In genomic region chr11:5204787-5205186, GRCh38 we compare ENCODE assay signal across 8 cellular contexts. TPM values are rescaled to one million over a fixed set of nuclear protein-coding genes. Genes with fewer than 3 reads are reported as not detected.
DNase-seq lines count a peak whose midpoint lies in the region; ATAC-seq and TF ChIP-seq lines count a peak whose summit lies in the region.

No MANE protein-coding gene starts in this region.

- no peak overlapping the region for H3K27ac Mint-ChIP-seq in glutamatergic neuron (ENCODE audit: unreplicated experiment)

- TF ChIP-seq POLR2A in uterus (IDR thresholded peaks at IDR 0.05) (no peak), esophagus squamous epithelium (IDR thresholded peaks at IDR 0.05) (no peak)

- no peaks in the 10 kb centered on the region for H3K27me3 Mint-ChIP-seq in glutamatergic neuron (ENCODE audit: unreplicated experiment)

- H3K27me3 ChIP-seq in cardiac muscle cell (no peaks in the 10 kb centered on the region), right cardiac atrium (ENCODE audit: control insufficient read depth, insufficient read depth) (no peaks in the 10 kb centered on the region), SJCRH30 (no peaks in the 10 kb centered on the region; the same call in 1 of the 2 replicates), uterus (no peaks in the 10 kb centered on the region), esophagus squamous epithelium (no peaks in the 10 kb centered on the region)

- ATAC-seq in right cardiac atrium (no peak), HG02981 (IDR thresholded peaks at IDR 0.05; ENCODE audit: unreplicated experiment) (peak; percentile 87)

- WGBS in right cardiac atrium: 22% methylated on average over 1 of the region's 1 CpG
- WGBS in esophagus squamous epithelium, 2 donors: 13 to 38% methylated on average over 1 of the region's 1 CpG

- no peaks in the 10 kb centered on the region for H3K36me3 ChIP-seq in cardiac muscle cell
- no peaks in the 10 kb centered on the region for H3K36me3 ChIP-seq in SJCRH30
- no peaks in the 10 kb centered on the region for H3K36me3 ChIP-seq in uterus
- H3K36me3 ChIP-seq in esophagus squamous epithelium: no peaks in the 10 kb centered on the region

- no peaks in the 10 kb centered on the region for H3K4me1 Mint-ChIP-seq in glutamatergic neuron (ENCODE audit: low read depth, unreplicated experiment)

- TF ChIP-seq CTCF in cardiac muscle cell (IDR thresholded peaks at IDR 0.05; ENCODE audit: low read depth, low read length) (peak; percentile 70), glutamatergic neuron (IDR thresholded peaks at IDR 0.05; ENCODE audit: partially characterized antibody, unreplicated experiment) (peak; percentile 56), uterus (IDR thresholded peaks at IDR 0.05) (peak in 3 of 4 experiments; percentile 15 to 27 (median 26)), esophagus squamous epithelium (IDR thresholded peaks at IDR 0.05) (peak in 3 of 6 experiments; percentile 7 to 28 (median 13))

- H3K4me3 Mint-ChIP-seq in glutamatergic neuron (ENCODE audit: unreplicated experiment): no peak overlapping the region

- H3K9me3 Mint-ChIP-seq in glutamatergic neuron (ENCODE audit: unreplicated experiment): no peaks in the 10 kb centered on the region

- no peaks in the 10 kb centered on the region for H3K9me3 ChIP-seq in cardiac muscle cell (ENCODE audit: low read depth)
- H3K9me3 ChIP-seq in right cardiac atrium (ENCODE audit: control insufficient read depth, low read length): no peaks in the 10 kb centered on the region
- H3K9me3 ChIP-seq in SJCRH30 (replicated peaks): no peaks in the 10 kb centered on the region
- H3K9me3 ChIP-seq in uterus: no peaks in the 10 kb centered on the region
- H3K9me3 ChIP-seq in esophagus squamous epithelium: no peaks in the 10 kb centered on the region

- no peaks in the 10 kb centered on the region for H3K4me1 ChIP-seq in cardiac muscle cell (ENCODE audit: low read depth)
- H3K4me1 ChIP-seq in right cardiac atrium (ENCODE audit: control insufficient read depth, insufficient read depth, low read length): no peaks in the 10 kb centered on the region
- H3K4me1 ChIP-seq in SJCRH30: no peaks in the 10 kb centered on the region
- no peaks in the 10 kb centered on the region for H3K4me1 ChIP-seq in uterus
- H3K4me1 ChIP-seq in esophagus squamous epithelium: no peaks in the 10 kb centered on the region

- H3K4me3 ChIP-seq in cardiac muscle cell (no peak overlapping the region), right cardiac atrium (ENCODE audit: low read length) (no peak overlapping the region), SJCRH30 (no peak overlapping the region), uterus (no peak overlapping the region), esophagus squamous epithelium (no peak overlapping the region)

- H3K27ac ChIP-seq in cardiac muscle cell: no peak overlapping the region
- no peak overlapping the region for H3K27ac ChIP-seq in right cardiac atrium (ENCODE audit: low read length)
- no peak overlapping the region for H3K27ac ChIP-seq in SJCRH30
- H3K27ac ChIP-seq in uterus: no peak overlapping the region
- no peak overlapping the region for H3K27ac ChIP-seq in esophagus squamous epithelium

- intact Hi-C loops in right cardiac atrium (cut with DNase I): loop anchor here in 1 of 4 donors (2.0 kb wide), 1 partner anchor 176 kb away; no protein-coding TSS in a partner anchor
- intact Hi-C loops in uterus (cut with DNase I; ENCODE audit: low total_unique reads): no loop called here
- intact Hi-C loops in esophagus squamous epithelium (cut with DNase I): no loop called here

- H3K36me3 Mint-ChIP-seq in glutamatergic neuron (ENCODE audit: unreplicated experiment): no peaks in the 10 kb centered on the region

- DNase-seq in cardiac muscle cell (ENCODE audit: low read depth in 1 of 2, low spot score in 1 of 2) (peak; percentile 63 to 77), right cardiac atrium (no peak), SJCRH30 (peak; percentile 3 to 54), glutamatergic neuron (no peak), uterus (no peak), esophagus squamous epithelium (lab: John Stamatoyannopoulos, UW) (no peak)
- DNase-seq in activated CD4-positive, alpha-beta T cell treated with anti-CD3 and anti-CD28 coated beads, Interleukin-2, amount 50 U/mL, for 1 hour: no peak

RNA-seq across cellular contexts. Expression of gene OR51V1, which starts 4.3 kb away (rescaled TPM):
- not detected in 2 replicates for total RNA-seq in cardiac muscle cell
- not detected in 2 replicates for polyA plus RNA-seq in cardiac muscle cell
- total RNA-seq in right cardiac atrium: not detected
- not detected for polyA plus RNA-seq in right cardiac atrium
- total RNA-seq in SJCRH30 (2014; rRNA removed; shearing (Covaris generic)): not detected in 2 replicates
- total RNA-seq in glutamatergic neuron (ENCODE audit: unreplicated experiment): not detected
- total RNA-seq in uterus: not detected
- total RNA-seq in esophagus squamous epithelium: not detected

RNA-seq across cellular contexts. Expression of gene HBB, which starts 22.1 kb away (rescaled TPM):
- total RNA-seq in cardiac muscle cell (not detected in 2 replicates), right cardiac atrium (100 to 1,000 TPM in 2 of 4 donors, 10 to 100 TPM in 2; 63.4 to 190 (median 100) TPM), glutamatergic neuron (ENCODE audit: unreplicated experiment) (not detected), uterus (1,000 to 10,000 TPM in 1 of 4 donors, 100 to 1,000 TPM in 2, 10 to 100 TPM in 1; 49.8 to 2,778 (median 273) TPM), esophagus squamous epithelium (1 to 10 TPM in 3 of 4 donors, not detected in 1; 1.6 to 7.9 (median 2.7) TPM)
- polyA plus RNA-seq in cardiac muscle cell (not detected in 2 replicates), right cardiac atrium (3.0 TPM)
- not detected in 2 replicates for total RNA-seq in SJCRH30 (2014; rRNA removed; shearing (Covaris generic))

RNA-seq across cellular contexts. Expression of gene HBD, which starts 29.5 kb away (rescaled TPM):
- total RNA-seq in cardiac muscle cell: 0.95 TPM in 1 of 2 replicates, not detected in the other
- 2.8 TPM in 1 of 2 replicates, not detected in the other for polyA plus RNA-seq in cardiac muscle cell
- not detected for total RNA-seq in right cardiac atrium
- polyA plus RNA-seq in right cardiac atrium: not detected
- total RNA-seq in SJCRH30 (2014; rRNA removed; shearing (Covaris generic)): not detected in 2 replicates
- not detected for total RNA-seq in glutamatergic neuron (ENCODE audit: unreplicated experiment)
- total RNA-seq in uterus: under 1 TPM in 1 of 4 donors, not detected in 3; 0.90 TPM
- total RNA-seq in esophagus squamous epithelium: not detected

RNA-seq across cellular contexts. Expression of gene HBG1, which starts 44.9 kb away (rescaled TPM):
- total RNA-seq in cardiac muscle cell (not detected in 2 replicates), right cardiac atrium (not detected), glutamatergic neuron (ENCODE audit: unreplicated experiment) (not detected), uterus (1 to 10 TPM in 1 of 4 donors, not detected in 3; 5.7 TPM), esophagus squamous epithelium (not detected)
- polyA plus RNA-seq in cardiac muscle cell (not detected in 2 replicates), right cardiac atrium (not detected)
- not detected in 2 replicates for total RNA-seq in SJCRH30 (2014; rRNA removed; shearing (Covaris generic))

RNA-seq across cellular contexts. Expression of gene HBG2, which starts 49.8 kb away (rescaled TPM):
- not detected in 2 replicates for total RNA-seq in cardiac muscle cell
- polyA plus RNA-seq in cardiac muscle cell: 0.54 TPM in 1 of 2 replicates, not detected in the other
- 1 to 10 TPM in 1 of 4 donors, under 1 TPM in 1, not detected in 2; 0.44 to 1.1 TPM for total RNA-seq in right cardiac atrium
- 0.27 TPM for polyA plus RNA-seq in right cardiac atrium
- total RNA-seq in SJCRH30 (2014; rRNA removed; shearing (Covaris generic)): not detected in 2 replicates
- total RNA-seq in glutamatergic neuron (ENCODE audit: unreplicated experiment): not detected
- 1,000 to 10,000 TPM in 1 of 4 donors, not detected in 3; 1,050 TPM for total RNA-seq in uterus
- not detected for total RNA-seq in esophagus squamous epithelium

Comparison
In these comparisons a context has a peak if more than half of its experiments do, and no peak if none do; other contexts are left out.
1. DNase-seq: peak in cardiac muscle cell (2 of 2) and SJCRH30 (2 of 2); none in right cardiac atrium (0 of 3), glutamatergic neuron (single experiment), uterus (0 of 2), esophagus squamous epithelium (single experiment) and activated CD4-positive, alpha-beta T cell treated with anti-CD3 and anti-CD28 coated beads, Interleukin-2, amount 50 U/mL, for 1 hour (single experiment).